In genomic region chr5:31049461-31049860, GRCh38 we compare ENCODE assay signal across 19 cellular contexts.
"Had no signal": no experiment of that assay in that cellular context is flagged by ENCODE, and none has a peak within 500 bp of the region (broad histone marks: within the 10 kb centered on the region; RNA-seq: fewer than 3 reads in every experiment).

No MANE protein-coding gene starts in this region.

- H3K27ac ChIP-seq: breast epithelium, PC-9 had no signal

- H3K4me1 Mint-ChIP-seq: activated CD4-positive, alpha-beta T cell treated with anti-CD3 and anti-CD28 coated beads, Interleukin-2, amount 10 ng/mL, durations not matched to agents 7 days and 5 days; activated naive CD4-positive, alpha-beta T cell treated with anti-CD3 and anti-CD28 coated beads, Interleukin-2, amount 10 ng/mL, durations not matched to agents 7 days and 5 days; activated naive CD8-positive, alpha-beta T cell treated with anti-CD3 and anti-CD28 coated beads for 36 hours had no signal

- H3K4me3 ChIP-seq: breast epithelium, PC-9 had no signal

- H3K4me1 ChIP-seq: breast epithelium had no signal

- H3K4me3 Mint-ChIP-seq: activated CD4-positive, alpha-beta memory T cell treated with anti-CD3 and anti-CD28 coated beads for 36 hours; activated CD4-positive, alpha-beta T cell treated with anti-CD3 and anti-CD28 coated beads, Interleukin-2, amount 10 ng/mL, durations not matched to agents 7 days and 5 days; activated naive CD4-positive, alpha-beta T cell treated with anti-CD3 and anti-CD28 coated beads, Interleukin-2, amount 10 ng/mL, durations not matched to agents 7 days and 5 days; activated naive CD8-positive, alpha-beta T cell treated with anti-CD3 and anti-CD28 coated beads for 36 hours; activated T-cell treated with anti-CD3 and anti-CD28 coated beads, Interleukin-2, amount 50 U/mL, for 4 hours; T-helper 1 cell treated with Interleukin-12 subunit alpha and Interleukin-12 subunit beta and Interleukin-4 antibody, amounts not matched to agents 30 μg/mL and 1 μg/mL, for 36 hours; WTC11 had no signal

- DNase-seq: activated CD4-positive, alpha-beta memory T cell treated with anti-CD3 and anti-CD28 coated beads for 36 hours; activated CD4-positive, alpha-beta T cell treated with anti-CD3 and anti-CD28 coated beads, Interleukin-2, amount 10 ng/mL, durations not matched to agents 7 days and 5 days; activated CD4-positive, CD25-positive, alpha-beta regulatory T cell treated with anti-CD3 and anti-CD28 coated beads, Interleukin-2, amount 50 U/mL, for 72 hours; activated CD8-positive, alpha-beta memory T cell treated with anti-CD3 and anti-CD28 coated beads for 24 hours; activated gamma-delta T cell; activated naive CD4-positive, alpha-beta T cell treated with anti-CD3 and anti-CD28 coated beads, Interleukin-2, amount 10 ng/mL, durations not matched to agents 7 days and 5 days; activated naive CD8-positive, alpha-beta T cell treated with anti-CD3 and anti-CD28 coated beads for 36 hours; activated T-cell treated with anti-CD3 and anti-CD28 coated beads, Interleukin-2, amount 50 U/mL, for 4 hours; central memory CD4-positive, alpha-beta T cell; KG1; NCI-H1930; NCI-H2171; NCI-H2227 treated with DMSO at 0.1 percent for 48 hours; NCI-H510A; NCI-H526 treated with DMSO at 0.1 percent for 48 hours; PC-9 had no signal

- H3K36me3 Mint-ChIP-seq: activated CD4-positive, alpha-beta memory T cell treated with anti-CD3 and anti-CD28 coated beads for 36 hours; activated naive CD4-positive, alpha-beta T cell treated with anti-CD3 and anti-CD28 coated beads, Interleukin-2, amount 10 ng/mL, durations not matched to agents 7 days and 5 days; activated naive CD8-positive, alpha-beta T cell treated with anti-CD3 and anti-CD28 coated beads for 36 hours; WTC11 had no signal

- H3K36me3 ChIP-seq: breast epithelium had no signal

- H3K27ac Mint-ChIP-seq: activated CD4-positive, alpha-beta memory T cell treated with anti-CD3 and anti-CD28 coated beads for 36 hours; activated CD4-positive, alpha-beta T cell treated with anti-CD3 and anti-CD28 coated beads, Interleukin-2, amount 10 ng/mL, durations not matched to agents 7 days and 5 days; activated naive CD4-positive, alpha-beta T cell treated with anti-CD3 and anti-CD28 coated beads, Interleukin-2, amount 10 ng/mL, durations not matched to agents 7 days and 5 days; activated naive CD8-positive, alpha-beta T cell treated with anti-CD3 and anti-CD28 coated beads for 36 hours; T-helper 1 cell treated with Interleukin-12 subunit alpha and Interleukin-12 subunit beta and Interleukin-4 antibody, amounts not matched to agents 30 μg/mL and 1 μg/mL, for 36 hours; WTC11 had no signal

- H3K27me3 ChIP-seq: breast epithelium had no signal

- H2AFZ ChIP-seq: PC-9 had no signal

- H3K27me3 Mint-ChIP-seq: activated CD4-positive, alpha-beta memory T cell treated with anti-CD3 and anti-CD28 coated beads for 36 hours; activated CD4-positive, alpha-beta T cell treated with anti-CD3 and anti-CD28 coated beads, Interleukin-2, amount 10 ng/mL, durations not matched to agents 7 days and 5 days; activated naive CD4-positive, alpha-beta T cell treated with anti-CD3 and anti-CD28 coated beads, Interleukin-2, amount 10 ng/mL, durations not matched to agents 7 days and 5 days; activated naive CD8-positive, alpha-beta T cell treated with anti-CD3 and anti-CD28 coated beads for 36 hours had no signal

- ATAC-seq: activated T-cell treated with anti-CD3 and anti-CD28 coated beads, Interleukin-2, amount 50 U/mL, for 4 hours had no signal

- H3K9me3 ChIP-seq: breast epithelium had no signal

- H3K4me2 ChIP-seq: PC-9 had no signal

- H3K9me3 Mint-ChIP-seq: activated CD4-positive, alpha-beta T cell treated with anti-CD3 and anti-CD28 coated beads, Interleukin-2, amount 10 ng/mL, durations not matched to agents 7 days and 5 days; activated naive CD8-positive, alpha-beta T cell treated with anti-CD3 and anti-CD28 coated beads for 36 hours had no signal
